8 cellular contexts compared by ENCODE assay signal in genomic region chrX:49754238-49754857, GRCh38. TPM values are rescaled to one million over a fixed set of nuclear protein-coding genes. Genes with fewer than 3 reads are reported as not detected.
A peak's percentile ranks its signal among the peaks of the same experiment; 100 is the strongest.
DNase-seq lines count a peak whose midpoint lies in the region; ATAC-seq and TF ChIP-seq lines count a peak whose summit lies in the region.

No MANE protein-coding gene starts in this region.

- H3K27me3 Mint-ChIP-seq in activated naive CD4-positive, alpha-beta T cell treated with anti-CD3 and anti-CD28 coated beads for 36 hours (ENCODE audit: low read depth), result no peaks in the 10 kb centered on the region

- H3K9me3 ChIP-seq in left ventricle myocardium inferior (replicated peaks), result no peaks in the 10 kb centered on the region

- H3K4me1 ChIP-seq in left ventricle myocardium inferior, result no peaks in the 10 kb centered on the region

- CTCF ChIA-PET in activated naive CD4-positive, alpha-beta T cell treated with anti-CD3 and anti-CD28 coated beads for 36 hours (lab: Charles Lee), result interaction anchor here (2.0 kb wide), 1 partner anchor 462 kb away, joined by 5 read pairs; no protein-coding TSS in a partner anchor

- no peaks in the 10 kb centered on the region for H3K27me3 ChIP-seq in left ventricle myocardium inferior (ENCODE audit: low read depth)

- no peak overlapping the region for H3K27ac Mint-ChIP-seq in activated naive CD4-positive, alpha-beta T cell treated with anti-CD3 and anti-CD28 coated beads for 36 hours

- no peaks in the 10 kb centered on the region for H3K36me3 Mint-ChIP-seq in activated naive CD4-positive, alpha-beta T cell treated with anti-CD3 and anti-CD28 coated beads for 36 hours (ENCODE audit: low read depth)

- H3K4me3 ChIP-seq in left ventricle myocardium inferior, result no peak overlapping the region

- peak; percentile 72 for TF ChIP-seq CTCF in left ventricle myocardium inferior (IDR thresholded peaks at IDR 0.05; ENCODE audit: borderline replicate concordance)

- peak; percentile 67 for ATAC-seq in HG03354 (IDR thresholded peaks at IDR 0.05; ENCODE audit: poor library complexity, severe bottlenecking, unreplicated experiment)
- ATAC-seq in HG02759 (IDR thresholded peaks at IDR 0.05; ENCODE audit: unreplicated experiment), result no peak

- H3K4me3 Mint-ChIP-seq in activated naive CD4-positive, alpha-beta T cell treated with anti-CD3 and anti-CD28 coated beads for 36 hours, result no peak overlapping the region

- intact Hi-C loops in activated naive CD4-positive, alpha-beta T cell treated with anti-CD3 and anti-CD28 coated beads for 36 hours (cut with micrococcal nuclease), result loop anchor here (1.0 to 10.0 kb wide), 6 partner anchors 50 to 1122 kb away; partner anchors contain the start of gene GPKOW
- intact Hi-C loops in left ventricle myocardium inferior (cut with micrococcal nuclease), result no loop called here

- no peak overlapping the region for H3K27ac ChIP-seq in left ventricle myocardium inferior (replicated peaks)

- H3K9me3 Mint-ChIP-seq in activated naive CD4-positive, alpha-beta T cell treated with anti-CD3 and anti-CD28 coated beads for 36 hours, result no peaks in the 10 kb centered on the region

- DNase-seq in NCI-H1436 (lab: John Stamatoyannopoulos, UW) (peak; percentile 16), NCI-H1436 treated with DMSO at 0.1 percent for 48 hours (lab: John Stamatoyannopoulos, UW) (no peak), RPMI8226 (peak; percentile 39), left ventricle myocardium inferior (peak; percentile 13)
- peak; percentile 68 for DNase-seq in activated naive CD4-positive, alpha-beta T cell treated with anti-CD3 and anti-CD28 coated beads for 36 hours
- peak; percentile 28 for DNase-seq in stimulated activated CD4-positive, alpha-beta T cell treated with anti-CD3 and anti-CD28 coated beads, Interleukin-12 subunit alpha, Interleukin-12 subunit beta, amount 100 ng/mL, for 4 hours

- H3K4me1 Mint-ChIP-seq in activated naive CD4-positive, alpha-beta T cell treated with anti-CD3 and anti-CD28 coated beads for 36 hours (ENCODE audit: low read depth), result no peaks in the 10 kb centered on the region

- no peaks in the 10 kb centered on the region for H3K36me3 ChIP-seq in left ventricle myocardium inferior

RNA-seq across cellular contexts. Expression of gene PAGE1, which starts 58.6 kb away (rescaled TPM):
- not detected for total RNA-seq in activated naive CD4-positive, alpha-beta T cell treated with anti-CD3 and anti-CD28 coated beads for 36 hours
- not detected for total RNA-seq in left ventricle myocardium inferior
